Comparison of ENCODE assay signal across 8 cellular contexts in the genomic region with DNA sequence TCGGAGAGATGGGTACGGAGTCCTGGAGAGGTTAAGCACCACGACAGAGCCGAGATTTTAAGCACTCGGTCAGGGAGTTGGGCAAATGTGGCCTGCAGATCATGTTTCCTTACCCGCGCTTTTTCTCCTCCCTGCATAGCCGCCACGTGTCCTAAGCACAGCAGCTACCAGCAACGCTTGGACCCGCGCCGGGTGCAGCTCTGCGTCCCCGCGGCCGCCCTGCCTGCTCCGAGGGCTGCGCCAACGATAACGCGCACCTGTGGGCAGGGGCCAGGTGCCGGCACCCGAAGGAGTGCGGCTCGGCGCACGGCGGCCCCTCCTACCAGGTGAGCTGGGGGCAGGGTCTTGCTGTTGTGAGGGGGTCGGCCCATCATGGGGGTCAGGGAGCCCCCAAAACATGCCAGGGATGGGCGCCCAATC. TPM values are rescaled to one million over a fixed set of nuclear protein-coding genes. Genes with fewer than 3 reads are reported as not detected.
DNase-seq lines count a peak whose midpoint lies in the region; ATAC-seq and TF ChIP-seq lines count a peak whose summit lies in the region.
"Had no signal": no experiment of that assay in that cellular context is flagged by ENCODE, and none has a peak within 500 bp of the region (broad histone marks: within the 10 kb centered on the region; RNA-seq: fewer than 3 reads in every experiment).

No MANE protein-coding gene starts in this region.

- H3K27ac ChIP-seq in HEK293 (ENCODE audit: extremely low read depth, low read depth, low read length) (no peak overlapping the region; the same call in 1 of the 2 replicates), PC-3 (ENCODE audit: low read length) (no peak overlapping the region), hepatocyte (no peak overlapping the region), skeletal muscle tissue (ENCODE audit: low read depth, low read length) (no peak overlapping the region), colonic mucosa (no peak overlapping the region)

- H3K4me2 ChIP-seq in PC-3 (ENCODE audit: low read length): peak overlapping the region; percentile 92
- peak overlapping the region; percentile 62 for H3K4me2 ChIP-seq in hepatocyte

- WGBS in hepatocyte (ENCODE audit: low lambda C conversion rate, missing lambda C conversion rate): 22% methylated on average over 30 of the region's 31 CpGs

- H3K36me3 ChIP-seq in HEK293 (ENCODE audit: control insufficient read depth in 2 of 2, insufficient read depth in 1 of 2, low read length in 2 of 2) (no peaks in the 10 kb centered on the region), PC-3 (ENCODE audit: low read depth, low read length) (no peaks in the 10 kb centered on the region), hepatocyte (replicated peaks; ENCODE audit: insufficient read depth, low read depth) (no peaks in the 10 kb centered on the region), skeletal muscle tissue (ENCODE audit: control insufficient read depth in 3 of 3, insufficient read depth in 3 of 3, low read length in 3 of 3) (no peaks in the 10 kb centered on the region), colonic mucosa (no peaks in the 10 kb centered on the region)

- no peaks in the 10 kb centered on the region for H3K27me3 ChIP-seq in PC-3 (ENCODE audit: low read length)
- no peaks in the 10 kb centered on the region for H3K27me3 ChIP-seq in hepatocyte
- H3K27me3 ChIP-seq in skeletal muscle tissue (ENCODE audit: control insufficient read depth in 3 of 3, insufficient read depth in 3 of 3, low read length in 3 of 3): peaks cover 0 to 6% (median 3%) of the 10 kb centered on the region in 3 donors
- H3K27me3 ChIP-seq in colonic mucosa: no peaks in the 10 kb centered on the region

- no TSS peak for BruUV-seq in PC-3 (replicated peaks; lab: Mats Ljungman, UMichigan)

- H3K4me1 ChIP-seq in HEK293 (ENCODE audit: control insufficient read depth, insufficient read depth, low read length) (peaks cover 7% of the 10 kb centered on the region), PC-3 (ENCODE audit: insufficient read depth, low read length) (peaks cover 10% of the 10 kb centered on the region), hepatocyte (ENCODE audit: insufficient read depth) (peaks cover 10% of the 10 kb centered on the region), skeletal muscle tissue (ENCODE audit: control insufficient read depth in 3 of 3, insufficient read depth in 3 of 3, low read length in 3 of 3) (peaks cover 15 to 30% (median 17%) of the 10 kb centered on the region in 3 donors), colonic mucosa (no peaks in the 10 kb centered on the region)

- H4K20me1 ChIP-seq in PC-3 (ENCODE audit: low read length) (no peaks in the 10 kb centered on the region), hepatocyte (ENCODE audit: insufficient read depth, poor library complexity, severe bottlenecking) (no peaks in the 10 kb centered on the region)

- H3K9me2 ChIP-seq in PC-3 (replicated peaks; ENCODE audit: low read length): no peaks in the 10 kb centered on the region
- no peaks in the 10 kb centered on the region for H3K9me2 ChIP-seq in hepatocyte (replicated peaks; ENCODE audit: insufficient read depth)

- H3K79me2 ChIP-seq in PC-3 (ENCODE audit: low read length) (no peaks in the 10 kb centered on the region), hepatocyte (no peaks in the 10 kb centered on the region)

- H3F3A ChIP-seq in PC-3 (ENCODE audit: low read length, unreplicated experiment): no peaks in the 10 kb centered on the region

- H2AFZ ChIP-seq in PC-3 (ENCODE audit: low read length): peak overlapping the region; percentile 96
- peak overlapping the region; percentile 69 for H2AFZ ChIP-seq in hepatocyte

- CTCF ChIA-PET in HEK293 (lab: Yijun Ruan, JAX) (interaction anchor here (0.6 to 4.9 kb wide), 27 partner anchors 8 to 182 kb away, joined by 3 to 87 read pairs (median 6); a partner anchor contains a TSS), PC-3 (lab: Charles Lee) (interaction anchor here (1.0 kb wide), 1 partner anchor 23 kb away, joined by 7 read pairs; no protein-coding TSS in a partner anchor)

- intact Hi-C loops in PC-3 (cut with micrococcal nuclease) (loop anchor here (1.0 to 5.0 kb wide), 2 partner anchors 24 to 34 kb away; no protein-coding TSS in a partner anchor), colonic mucosa (cut with DNase I) (no loop called here)

- TF ChIP-seq CTCF in HEK293 (tag by site-specific recombination; IDR thresholded peaks at IDR 0.05) (no peak), PC-3 (conservative IDR thresholded peaks at IDR 0.05; ENCODE audit: low read depth, low read length) (no peak), hepatocyte (IDR thresholded peaks at IDR 0.05; ENCODE audit: poor library complexity) (no peak), colonic mucosa (IDR thresholded peaks at IDR 0.05) (no peak)

- ATAC-seq in PC-3 (peak; percentile 42), GM18519 (IDR thresholded peaks at IDR 0.05; ENCODE audit: low FRiP score, unreplicated experiment) (no peak)

- H3K9ac ChIP-seq in PC-3 (ENCODE audit: low read length): peak overlapping the region; percentile 45
- H3K9ac ChIP-seq in skeletal muscle tissue (ENCODE audit: low read depth in 1 of 3, low read length in 3 of 3): peak overlapping the region in 1 of 3 donors; percentile 57
- H3K9ac ChIP-seq in colonic mucosa (ENCODE audit: low read depth in 2 of 2, low read length in 2 of 2): no peak overlapping the region

- POLR2A ChIA-PET in HEK293 (lab: Yijun Ruan, JAX) (no interaction called here), PC-3 (lab: Charles Lee; ENCODE audit: unreplicated experiment) (no interaction called here)

- H3K9me3 ChIP-seq in HEK293 (ENCODE audit: control insufficient read depth, insufficient read depth, low read depth, low read length): no peaks in the 10 kb centered on the region
- H3K9me3 ChIP-seq in PC-3 (ENCODE audit: low read length): no peaks in the 10 kb centered on the region
- no peaks in the 10 kb centered on the region for H3K9me3 ChIP-seq in hepatocyte (ENCODE audit: low read depth)
- H3K9me3 ChIP-seq in skeletal muscle tissue (ENCODE audit: control insufficient read depth in 3 of 3, low read length in 3 of 3): no peaks in the 10 kb centered on the region
- H3K9me3 ChIP-seq in colonic mucosa: no peaks in the 10 kb centered on the region

- no peak overlapping the region for H3K4me3 ChIP-seq in HEK293 (ENCODE audit: low read depth, low read length)
- peak overlapping the region; percentile 58; the same call in 1 of the 2 replicates for H3K4me3 ChIP-seq in PC-3 (ENCODE audit: low read length)
- H3K4me3 ChIP-seq in hepatocyte: no peak overlapping the region
- peak overlapping the region; percentile 48 to 60 (median 58) for H3K4me3 ChIP-seq in skeletal muscle tissue (ENCODE audit: low read length in 3 of 3)
- H3K4me3 ChIP-seq in colonic mucosa: no peak overlapping the region

- DNase-seq in PC-3 (no peak), hepatocyte (ENCODE audit: low spot score) (no peak), erythroblast (lab: John Stamatoyannopoulos, UW) (no peak), colonic mucosa (no peak)

- no peak for TF ChIP-seq POLR2A in erythroblast (IDR thresholded peaks at IDR 0.05; ENCODE audit: low read length)

TF ChIP-seq in HEK293, 187 proteins besides CTCF, POLR2A, EP300 and RAD21 (continues in another document):
- TF ChIP-seq, protein P1, sequence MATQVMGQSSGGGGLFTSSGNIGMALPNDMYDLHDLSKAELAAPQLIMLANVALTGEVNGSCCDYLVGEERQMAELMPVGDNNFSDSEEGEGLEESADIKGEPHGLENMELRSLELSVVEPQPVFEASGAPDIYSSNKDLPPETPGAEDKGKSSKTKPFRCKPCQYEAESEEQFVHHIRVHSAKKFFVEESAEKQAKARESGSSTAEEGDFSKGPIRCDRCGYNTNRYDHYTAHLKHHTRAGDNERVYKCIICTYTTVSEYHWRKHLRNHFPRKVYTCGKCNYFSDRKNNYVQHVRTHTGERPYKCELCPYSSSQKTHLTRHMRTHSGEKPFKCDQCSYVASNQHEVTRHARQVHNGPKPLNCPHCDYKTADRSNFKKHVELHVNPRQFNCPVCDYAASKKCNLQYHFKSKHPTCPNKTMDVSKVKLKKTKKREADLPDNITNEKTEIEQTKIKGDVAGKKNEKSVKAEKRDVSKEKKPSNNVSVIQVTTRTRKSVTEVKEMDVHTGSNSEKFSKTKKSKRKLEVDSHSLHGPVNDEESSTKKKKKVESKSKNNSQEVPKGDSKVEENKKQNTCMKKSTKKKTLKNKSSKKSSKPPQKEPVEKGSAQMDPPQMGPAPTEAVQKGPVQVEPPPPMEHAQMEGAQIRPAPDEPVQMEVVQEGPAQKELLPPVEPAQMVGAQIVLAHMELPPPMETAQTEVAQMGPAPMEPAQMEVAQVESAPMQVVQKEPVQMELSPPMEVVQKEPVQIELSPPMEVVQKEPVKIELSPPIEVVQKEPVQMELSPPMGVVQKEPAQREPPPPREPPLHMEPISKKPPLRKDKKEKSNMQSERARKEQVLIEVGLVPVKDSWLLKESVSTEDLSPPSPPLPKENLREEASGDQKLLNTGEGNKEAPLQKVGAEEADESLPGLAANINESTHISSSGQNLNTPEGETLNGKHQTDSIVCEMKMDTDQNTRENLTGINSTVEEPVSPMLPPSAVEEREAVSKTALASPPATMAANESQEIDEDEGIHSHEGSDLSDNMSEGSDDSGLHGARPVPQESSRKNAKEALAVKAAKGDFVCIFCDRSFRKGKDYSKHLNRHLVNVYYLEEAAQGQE (tag by site-specific recombination; IDR thresholded peaks at IDR 0.05): peak; percentile 7; the same call in 1 of the 2 replicates
- TF ChIP-seq ZNF239 (tag by site-specific recombination; IDR thresholded peaks at IDR 0.05) (no peak), ZNF596 (tag by site-specific recombination; IDR thresholded peaks at IDR 0.05) (peak; percentile 21; the same call in 1 of the 2 replicates), ZNF341 (tag by site-specific recombination; IDR thresholded peaks at IDR 0.05; ENCODE audit: low read depth) (peak; percentile 76; the same call in 1 of the 2 replicates), ZNF335 (tag by site-specific recombination; conservative IDR thresholded peaks at IDR 0.05) (peak; percentile 81)

RNA-seq across cellular contexts. Expression of a gene that starts 24.8 kb away (rescaled TPM):
- total RNA-seq in PC-3 (2014; rRNA removed) (48.7 and 61.6 TPM in 2 replicates), hepatocyte (225 and 235 TPM in 2 replicates), skeletal muscle tissue (not detected), colonic mucosa (1,000 to 10,000 TPM; 1,386 to 2,836 TPM)
- 491 and 542 TPM in 2 replicates for polyA plus RNA-seq in hepatocyte
- total RNA-seq: epithelial cell of proximal tubule had no signal

RNA-seq across cellular contexts. Expression of a gene that starts 44.1 kb away (rescaled TPM):
- total RNA-seq in PC-3 (2014; rRNA removed): 0.22 TPM in 1 of 2 replicates, not detected in the other
- 2.4 and 6.3 TPM in 2 replicates for total RNA-seq in hepatocyte
- 5.2 and 8.8 TPM in 2 replicates for polyA plus RNA-seq in hepatocyte
- total RNA-seq in skeletal muscle tissue: 5.2 TPM
- 10 to 100 TPM in 1 of 2 donors, 1 to 10 TPM in 1; 5.8 to 10.2 TPM for total RNA-seq in colonic mucosa
- total RNA-seq: epithelial cell of proximal tubule had no signal

RNA-seq across cellular contexts. Expression of a gene that starts 47.8 kb away (rescaled TPM):
- total RNA-seq in PC-3 (2014; rRNA removed) (not detected in 2 replicates), hepatocyte (2.9 and 7.5 TPM in 2 replicates), skeletal muscle tissue (45.4 TPM), colonic mucosa (10 to 100 TPM in 1 of 2 donors, 1 to 10 TPM in 1; 8.8 to 15.1 TPM)
- 18.5 and 22.0 TPM in 2 replicates for polyA plus RNA-seq in hepatocyte
- total RNA-seq: epithelial cell of proximal tubule had no signal

RNA-seq across cellular contexts. Expression of a gene that starts 49.3 kb away (rescaled TPM):
- total RNA-seq in PC-3 (2014; rRNA removed) (0.18 TPM in 1 of 2 replicates, not detected in the other), hepatocyte (150 and 162 TPM in 2 replicates), skeletal muscle tissue (0.52 TPM), colonic mucosa (1 to 10 TPM in 1 of 2 donors, under 1 TPM in 1; 0.27 to 1.0 TPM)
- polyA plus RNA-seq in hepatocyte: 206 and 241 TPM in 2 replicates

RNA-seq across cellular contexts. Expression of a gene that starts 52.2 kb away (rescaled TPM):
- total RNA-seq in PC-3 (2014; rRNA removed): not detected in 2 replicates
- total RNA-seq in hepatocyte: 0.27 TPM in 1 of 2 replicates, not detected in the other
- polyA plus RNA-seq in hepatocyte: 0.22 and 0.46 TPM in 2 replicates
- 0.52 TPM for total RNA-seq in skeletal muscle tissue
- under 1 TPM; 0.47 to 0.61 TPM for total RNA-seq in colonic mucosa
- total RNA-seq: epithelial cell of proximal tubule had no signal

Comparison
In these comparisons a context has a peak if more than half of its experiments do, and no peak if none do; other contexts are left out.
1. H3K4me3 ChIP-seq: peak in PC-3 (single experiment) and skeletal muscle tissue (3 of 3); none in HEK293 (single experiment), hepatocyte (single experiment) and colonic mucosa (single experiment).
2. RNA of a gene that starts 24.8 kb away (total RNA-seq): 1,386 to 2,836 TPM in colonic mucosa, 225 to 235 TPM in hepatocyte and 48.7 to 61.6 TPM in PC-3; not detected in skeletal muscle tissue (single experiment); every median in the first group is over 10 times any median in the second.